Comparison of ENCODE assay signal across 16 cellular contexts in genomic region chr1:234774971-234775370, GRCh38.
DNase-seq lines count a peak whose midpoint lies in the region; ATAC-seq and TF ChIP-seq lines count a peak whose summit lies in the region.
"Had no signal": no experiment of that assay in that cellular context is flagged by ENCODE, and none has a peak within 500 bp of the region (broad histone marks: within the 10 kb centered on the region; RNA-seq: fewer than 3 reads in every experiment).

No MANE protein-coding gene starts in this region.

- no peak overlapping the region for H2AK5ac ChIP-seq in trophoblast cell (ENCODE audit: low read length)

- no peak overlapping the region for H3K9ac ChIP-seq in colonic mucosa (ENCODE audit: low read depth in 2 of 2, low read length in 2 of 2)
- H3K9ac ChIP-seq in trophoblast cell (ENCODE audit: low read length) = no peak overlapping the region

- no peak for ATAC-seq in activated CD4-positive, alpha-beta T cell treated with anti-CD3 and anti-CD28 coated beads for 36 hours
- no peak for ATAC-seq in GM19324 (IDR thresholded peaks at IDR 0.05; ENCODE audit: low FRiP score, unreplicated experiment)
- ATAC-seq: A549 had no signal

- intact Hi-C loops in activated CD4-positive, alpha-beta T cell treated with anti-CD3 and anti-CD28 coated beads for 36 hours (cut with DNase I, micrococcal nuclease) = loop anchor here (5.0 kb wide), 2 partner anchors 278 to 288 kb away; no protein-coding TSS in a partner anchor
- intact Hi-C loops in colonic mucosa (cut with DNase I) = no loop called here

- H3K9me3 Mint-ChIP-seq in activated CD4-positive, alpha-beta T cell treated with anti-CD3 and anti-CD28 coated beads for 36 hours (ENCODE audit: low read depth) = peaks cover 5% of the 10 kb centered on the region
- H3K9me3 Mint-ChIP-seq: HFFc6 had no signal

- no peak overlapping the region for H3K4ac ChIP-seq in trophoblast cell (ENCODE audit: low read depth, low read length)

- no peak overlapping the region for H3K4me3 Mint-ChIP-seq in activated CD4-positive, alpha-beta T cell treated with anti-CD3 and anti-CD28 coated beads for 36 hours
- H3K4me3 Mint-ChIP-seq: activated naive CD4-positive, alpha-beta T cell treated with anti-CD3 and anti-CD28 coated beads, Interleukin-2, amount 10 ng/mL, durations not matched to agents 7 days and 5 days; HFFc6 had no signal

- no peak for TF ChIP-seq CTCF in colonic mucosa (IDR thresholded peaks at IDR 0.05)

- H3K14ac ChIP-seq in trophoblast cell (ENCODE audit: low read length) = peak overlapping the region; percentile 9

- H2BK120ac ChIP-seq in trophoblast cell (ENCODE audit: insufficient read depth, low read length, poor library complexity) = peak overlapping the region; percentile 8

- no peak overlapping the region for H3K23ac ChIP-seq in trophoblast cell (ENCODE audit: low read length)

- no peak overlapping the region for H4K8ac ChIP-seq in trophoblast cell (ENCODE audit: low read depth, low read length)

- no peak overlapping the region for H3K4me2 ChIP-seq in trophoblast cell (ENCODE audit: low read length)
- H3K4me2 ChIP-seq: A549 had no signal

- POLR2A ChIA-PET in activated CD4-positive, alpha-beta T cell treated with anti-CD3 and anti-CD28 coated beads for 36 hours (lab: Charles Lee) = interaction anchor here (1.0 kb wide), 1 partner anchor 164 kb away, joined by 3 read pairs; no protein-coding TSS in a partner anchor

- H3K27me3 ChIP-seq in MG63 (peaks cover 22% of the 10 kb centered on the region), colonic mucosa (no peaks in the 10 kb centered on the region), trophoblast cell (ENCODE audit: insufficient read depth, low read length) (no peaks in the 10 kb centered on the region)

- peaks cover under 1% of the 10 kb centered on the region for H3K79me2 ChIP-seq in trophoblast cell (ENCODE audit: control insufficient read depth, insufficient read depth, low read length, poor library complexity)

- no CpG with 5 or more reads among the region's 2 CpGs for WGBS in trophoblast cell (ENCODE audit: extremely low coverage, insufficient coverage, insufficient read length)

- H2BK12ac ChIP-seq in trophoblast cell (ENCODE audit: low read length) = peak overlapping the region; percentile 11

- no peaks in the 10 kb centered on the region for H3K36me3 ChIP-seq in MG63
- no peaks in the 10 kb centered on the region for H3K36me3 ChIP-seq in colonic mucosa
- no peaks in the 10 kb centered on the region for H3K36me3 ChIP-seq in trophoblast cell (ENCODE audit: control insufficient read depth in 1 of 2, insufficient read depth in 2 of 2, low read length in 2 of 2)

- H3K4me3 ChIP-seq in MG63 = no peak overlapping the region
- H3K4me3 ChIP-seq in colonic mucosa = no peak overlapping the region
- no peak overlapping the region for H3K4me3 ChIP-seq in trophoblast cell (ENCODE audit: low read depth, low read length)
- H3K4me3 ChIP-seq: A549, lung had no signal

- H3K27ac ChIP-seq in colonic mucosa = no peak overlapping the region
- H3K27ac ChIP-seq in trophoblast cell (ENCODE audit: low read depth, low read length) = peak overlapping the region; percentile 3

- H3K27me3 Mint-ChIP-seq in activated CD4-positive, alpha-beta T cell treated with anti-CD3 and anti-CD28 coated beads for 36 hours = no peaks in the 10 kb centered on the region
- H3K27me3 Mint-ChIP-seq: activated naive CD4-positive, alpha-beta T cell treated with anti-CD3 and anti-CD28 coated beads, Interleukin-2, amount 10 ng/mL, durations not matched to agents 7 days and 5 days had no signal

- DNase-seq in activated CD4-positive, alpha-beta T cell treated with anti-CD3 and anti-CD28 coated beads for 36 hours = no peak
- DNase-seq in activated CD4-positive, alpha-beta T cell treated with anti-CD3 and anti-CD28 coated beads, Interleukin-2, amount 50 U/mL, for 48 hours = no peak
- DNase-seq in MG63 (peak; percentile 94), colonic mucosa (peak; percentile 15), trophoblast cell (peak; percentile 17 to 35), LoVo (ENCODE audit: low spot score) (no peak), 8988T (no peak)
- DNase-seq: activated CD4-positive, alpha-beta T cell treated with anti-CD3 and anti-CD28 coated beads, Interleukin-2, amount 50 U/mL, for 4 hours; activated naive CD4-positive, alpha-beta T cell treated with anti-CD3 and anti-CD28 coated beads, Interleukin-2, amount 10 ng/mL, durations not matched to agents 7 days and 5 days; erythroblast; HFFc6; NCI-H446 treated with DMSO at 0.1 percent for 48 hours; small intestine had no signal

- peak overlapping the region; percentile 49 for H3K27ac Mint-ChIP-seq in activated CD4-positive, alpha-beta T cell treated with anti-CD3 and anti-CD28 coated beads for 36 hours
- H3K27ac Mint-ChIP-seq: activated naive CD4-positive, alpha-beta T cell treated with anti-CD3 and anti-CD28 coated beads, Interleukin-2, amount 10 ng/mL, durations not matched to agents 7 days and 5 days; HFFc6 had no signal

- H4K12ac ChIP-seq in trophoblast cell (ENCODE audit: low read depth, low read length) = no peak overlapping the region

- no peak overlapping the region for H3K18ac ChIP-seq in trophoblast cell (ENCODE audit: low read length)

- H3K4me1 Mint-ChIP-seq in activated CD4-positive, alpha-beta T cell treated with anti-CD3 and anti-CD28 coated beads for 36 hours = peaks cover 35% of the 10 kb centered on the region

- no peak overlapping the region for H2AFZ ChIP-seq in trophoblast cell (ENCODE audit: insufficient read depth, low read length, poor library complexity)

- peak overlapping the region; percentile 5 for H4K91ac ChIP-seq in trophoblast cell (ENCODE audit: low read depth, low read length)

- peaks cover 20% of the 10 kb centered on the region for H3K79me1 ChIP-seq in trophoblast cell (ENCODE audit: low read length)

- H2BK5ac ChIP-seq in trophoblast cell (ENCODE audit: low read depth, low read length, poor library complexity) = no peak overlapping the region

- CTCF ChIA-PET in activated CD4-positive, alpha-beta T cell treated with anti-CD3 and anti-CD28 coated beads for 36 hours (lab: Charles Lee) = interaction anchor here (0.7 to 1.3 kb wide), 7 partner anchors 45 to 668 kb away, joined by 3 to 6 read pairs (median 3); no protein-coding TSS in a partner anchor

- H3K4me1 ChIP-seq in colonic mucosa = peaks cover 3% of the 10 kb centered on the region
- peaks cover 12 to 22% of the 10 kb centered on the region in 2 experiments for H3K4me1 ChIP-seq in trophoblast cell (ENCODE audit: control insufficient read depth in 1 of 2, insufficient read depth in 2 of 2, low read length in 2 of 2)

- no peaks in the 10 kb centered on the region for H3K9me3 ChIP-seq in MG63
- no peaks in the 10 kb centered on the region for H3K9me3 ChIP-seq in colonic mucosa
- peaks cover 1% of the 10 kb centered on the region for H3K9me3 ChIP-seq in trophoblast cell (ENCODE audit: insufficient read depth, low read depth, low read length)

- H3K36me3 Mint-ChIP-seq in activated CD4-positive, alpha-beta T cell treated with anti-CD3 and anti-CD28 coated beads for 36 hours (ENCODE audit: low read depth) = peaks cover 3% of the 10 kb centered on the region

Comparison
In these comparisons a context has a peak if more than half of its experiments do, and no peak if none do; other contexts are left out.
1. DNase-seq: peak in MG63 (single experiment), colonic mucosa (single experiment) and trophoblast cell (2 of 2); none in activated CD4-positive, alpha-beta T cell treated with anti-CD3 and anti-CD28 coated beads for 36 hours (single experiment), activated CD4-positive, alpha-beta T cell treated with anti-CD3 and anti-CD28 coated beads, Interleukin-2, amount 50 U/mL, for 48 hours (0 of 2), LoVo (single experiment) and 8988T (single experiment).